Comparison of ENCODE assay signal across 20 cellular contexts in genomic region chr11:61851128-61851899, GRCh38. TPM values are rescaled to one million over a fixed set of nuclear protein-coding genes. Genes with fewer than 3 reads are reported as not detected.
A peak's percentile ranks its signal among the peaks of the same experiment; 100 is the strongest.
DNase-seq lines count a peak whose midpoint lies in the region; ATAC-seq, FAIRE-seq and TF ChIP-seq lines count a peak whose summit lies in the region.
"Had no signal": no experiment of that assay in that cellular context is flagged by ENCODE, and none has a peak within 500 bp of the region (broad histone marks: within the 10 kb centered on the region; RNA-seq: fewer than 3 reads in every experiment).

No MANE protein-coding gene starts in this region.

- no peaks in the 10 kb centered on the region for H3K27me3 Mint-ChIP-seq in progenitor cell of endocrine pancreas

- TF ChIP-seq RAD21 in K562 (CRISPR knock-in tag; conservative IDR thresholded peaks at IDR 0.05 in 1 of 2, IDR thresholded peaks at IDR 0.05 in 1 of 2) = no peak

- no peak overlapping the region for H3K27ac Mint-ChIP-seq in progenitor cell of endocrine pancreas

- in situ Hi-C loops in K562 (cut with MboI) = no loop called here

- H3K4me1 Mint-ChIP-seq in progenitor cell of endocrine pancreas (ENCODE audit: low read depth) = no peaks in the 10 kb centered on the region

- BruUV-seq in A673 (replicated peaks; lab: Mats Ljungman, UMichigan) = no TSS peak
- no TSS peak for BruUV-seq in K562 (replicated peaks; lab: Mats Ljungman, UMichigan)

- H3K4me1 ChIP-seq in A673 (ENCODE audit: insufficient read depth, low read length, poor library complexity, severe bottlenecking) (peaks cover 36% of the 10 kb centered on the region), K562 (replicated peaks in 1 of 2; ENCODE audit: control insufficient read depth in 2 of 2, insufficient read depth in 2 of 2, low read length in 2 of 2) (peaks cover 2 to 26% of the 10 kb centered on the region in 2 experiments; a peak in 4 of 5 replicates), heart right ventricle (peaks cover 5 to 36% (median 18%) of the 10 kb centered on the region in 9 donors)
- H3K4me1 ChIP-seq: left lung, SJCRH30 had no signal

- intact Hi-C loops in A673 (cut with micrococcal nuclease; ENCODE audit: unreplicated experiment) (no loop called here), K562 (cut with micrococcal nuclease) (no loop called here), heart right ventricle (cut with DNase I) (loop anchor here in 2 of 10 donors (5.0 kb wide), 1 partner anchor 34 kb away; the partner anchor contains the start of gene FADS1 (in 2 of the 2))

- no peak overlapping the region for H3K4me3 ChIP-seq in A673 (ENCODE audit: low read depth, low read length, poor library complexity, severe bottlenecking)
- no peak overlapping the region for H3K4me3 ChIP-seq in K562
- H3K4me3 ChIP-seq in heart right ventricle = peak overlapping the region in 1 of 10 donors; percentile 13
- H3K4me3 ChIP-seq: BLaER1 treated with 17β-estradiol and CSF1 and Interleukin-3, amounts not matched to agents 10 nM and 100 nM; left lung; SJCRH30; smooth muscle cell had no signal

- 79% methylated on average over 24 of the region's 24 CpGs for WGBS in K562 (ENCODE audit: insufficient coverage, low coverage, missing lambda C conversion rate)
- WGBS in heart right ventricle, 2 donors = 37% methylated on average over 24 of the region's 24 CpGs

- FAIRE-seq in K562 (lab: Jason Lieb, UNC) = no peak
- FAIRE-seq in RCC 7860 (lab: Jason Lieb, UNC) = no peak
- FAIRE-seq: A204.1, D721Med had no signal

- ATAC-seq in K562 (no peak), heart right ventricle (peak; percentile 66 to 84 (median 74))
- ATAC-seq: activated CD4-positive, CD25-positive, alpha-beta regulatory T cell treated with anti-CD3 and anti-CD28 coated beads, Interleukin-2, amount 50 U/mL, for 24 hours; left lung had no signal

- no peaks in the 10 kb centered on the region for H3K9me1 ChIP-seq in K562 (ENCODE audit: control insufficient read depth, insufficient read depth, low read length)

- peaks cover 97% of the 10 kb centered on the region for H3K36me3 ChIP-seq in A673 (ENCODE audit: insufficient read depth, low read length, poor library complexity, severe bottlenecking)
- H3K36me3 ChIP-seq in K562 (ENCODE audit: control insufficient read depth, insufficient read depth, low read length) = peaks cover 5% of the 10 kb centered on the region; the same call in 1 of the 3 replicates
- H3K36me3 ChIP-seq in heart right ventricle = peaks cover 0 to 72% (median 10%) of the 10 kb centered on the region in 9 donors
- H3K36me3 ChIP-seq: SJCRH30 had no signal

- DNase-seq in A673 (ENCODE audit: low spot score) (no peak), K562 (ENCODE audit: extremely low read depth in 1 of 4, low spot score in 3 of 4) (no peak), heart right ventricle (peak in 1 of 2 donors; percentile 78), putamen (ENCODE audit: low spot score) (peak; percentile 58), RCC 7860 (ENCODE audit: low spot score) (no peak), progenitor cell of endocrine pancreas (ENCODE audit: low spot score, unreplicated experiment) (no peak)
- DNase-seq in activated naive CD4-positive, alpha-beta T cell (lab: John Stamatoyannopoulos, UW) = no peak
- DNase-seq in effector CD8-positive, alpha-beta T cell (lab: John Stamatoyannopoulos, UW) = no peak
- DNase-seq: KG1, left lung, NCI-H2029 treated with DMSO at 0.1 percent for 48 hours, NCI-H524 treated with DMSO at 0.1 percent for 48 hours, SJCRH30, trophoblast cell had no signal

- H3K4me2 ChIP-seq in K562 (ENCODE audit: insufficient read depth, low read length) = no peak overlapping the region
- H3K4me2 ChIP-seq: smooth muscle cell had no signal

- H3K27ac ChIP-seq in A673 (ENCODE audit: low read depth, low read length, poor library complexity, severe bottlenecking) = peak overlapping the region; percentile 89
- no peak overlapping the region for H3K27ac ChIP-seq in K562 (ENCODE audit: extremely low read depth, low read depth, low read length)
- peak overlapping the region; percentile 12 to 83 (median 70) for H3K27ac ChIP-seq in heart right ventricle
- H3K27ac ChIP-seq: left lung, SJCRH30 had no signal

- H3K4me3 Mint-ChIP-seq in progenitor cell of endocrine pancreas (ENCODE audit: low read depth) = no peak overlapping the region

- 0 out of 2 replicates have a peak, but pooled peaks have one; percentile 34 for TF ChIP-seq POLR2A in K562 (conservative IDR thresholded peaks at IDR 0.05)

- H3K36me3 Mint-ChIP-seq in progenitor cell of endocrine pancreas (ENCODE audit: insufficient read depth) = peaks cover 24% of the 10 kb centered on the region

- no peak for TF ChIP-seq EP300 in K562 (IDR thresholded peaks at IDR 0.05; ENCODE audit: low read length)

- CTCF ChIA-PET in A673 (lab: Charles Lee) = no interaction called here
- CTCF ChIA-PET in K562 (lab: Yijun Ruan, JAX; ENCODE audit: low intra/inter-chr PET ratio) = no interaction called here

- POLR2A ChIA-PET in A673 (lab: Charles Lee; ENCODE audit: low non-redundant PET) (interaction anchor here (0.7 kb wide), 1 partner anchor 252 kb away, joined by 3 read pairs; no protein-coding TSS in a partner anchor), K562 (lab: Yijun Ruan, JAX) (interaction anchor here (0.6 kb wide), 1 partner anchor 47 kb away, joined by 4 read pairs; no protein-coding TSS in a partner anchor)

- no peaks in the 10 kb centered on the region for H3K79me2 ChIP-seq in K562 (ENCODE audit: control insufficient read depth, insufficient read depth, low read length)

- no peaks in the 10 kb centered on the region for H4K20me1 ChIP-seq in K562 (replicated peaks; ENCODE audit: control insufficient read depth, insufficient read depth, low read length)

- no peak for TF ChIP-seq CTCF in A673 (conservative IDR thresholded peaks at IDR 0.05; ENCODE audit: low read depth, low read length)
- no peak for TF ChIP-seq CTCF in K562 (IDR thresholded peaks at IDR 0.05 in 2 of 3, conservative IDR thresholded peaks at IDR 0.05 in 1 of 3; ENCODE audit: insufficient read depth in 2 of 3, low read depth in 1 of 3, low read length in 3 of 3)
- TF ChIP-seq CTCF in heart right ventricle (IDR thresholded peaks at IDR 0.05) = no peak
- TF ChIP-seq CTCF in progenitor cell of endocrine pancreas (IDR thresholded peaks at IDR 0.05; ENCODE audit: unreplicated experiment) = no peak

- H3K9ac ChIP-seq in K562 (ENCODE audit: insufficient read depth in 1 of 2, low read depth in 2 of 2, low read length in 2 of 2) = peak overlapping the region in 1 of 2 experiments; percentile 75; a peak in 2 of 4 replicates
- H3K9ac ChIP-seq: BLaER1 treated with 17β-estradiol and CSF1 and Interleukin-3, amounts not matched to agents 10 nM and 100 nM had no signal

- H2AFZ ChIP-seq in K562 (ENCODE audit: low read depth, low read length) = peak overlapping the region; percentile 36; the same call in 1 of the 2 replicates

- no peaks in the 10 kb centered on the region for H3K27me3 ChIP-seq in A673 (replicated peaks; ENCODE audit: insufficient read depth, low read depth, low read length, poor library complexity)
- H3K27me3 ChIP-seq in K562 (ENCODE audit: control insufficient read depth in 2 of 2, insufficient read depth in 2 of 2, low read length in 2 of 2) = no peaks in the 10 kb centered on the region
- no peaks in the 10 kb centered on the region for H3K27me3 ChIP-seq in heart right ventricle
- H3K27me3 ChIP-seq: BLaER1 treated with 17β-estradiol and CSF1 and Interleukin-3, amounts not matched to agents 10 nM and 100 nM; left lung; SJCRH30 had no signal

- H3K9me3 Mint-ChIP-seq in progenitor cell of endocrine pancreas (ENCODE audit: low read depth) = no peaks in the 10 kb centered on the region

- no peaks in the 10 kb centered on the region for H3K9me3 ChIP-seq in A673 (ENCODE audit: low read depth, low read length, poor library complexity, severe bottlenecking)
- no peaks in the 10 kb centered on the region for H3K9me3 ChIP-seq in K562 (replicated peaks; ENCODE audit: control insufficient read depth, insufficient read depth, low read depth, low read length)
- no peaks in the 10 kb centered on the region for H3K9me3 ChIP-seq in heart right ventricle
- H3K9me3 ChIP-seq: BLaER1 treated with 17β-estradiol and CSF1 and Interleukin-3, amounts not matched to agents 10 nM and 100 nM; left lung; SJCRH30 had no signal

RNA-seq across cellular contexts. Expression of gene FADS2, which starts 23.2 kb away (rescaled TPM):
- total RNA-seq in A673 (2021) (1,097 and 1,272 TPM in 2 replicates), K562 (2014; rRNA removed) (13.2 and 17.7 TPM in 2 replicates), K562 (2014; rRNA removed; fragmentation: Illumina TruSeq; extraction: Trizol) (14.5 and 16.2 TPM in 2 replicates), K562 (2015; rRNA removed; fragmentation: Illumina TruSeq; extraction: Trizol) (11.5 and 12.0 TPM in 2 replicates), K562 (2021) (28.6 and 30.4 TPM in 2 replicates), heart right ventricle (10 to 100 TPM; 15.1 to 37.0 (median 23.5) TPM), progenitor cell of endocrine pancreas (399 and 402 TPM in 2 replicates)
- 49.3 and 107 TPM in 2 replicates for total RNA-seq in K562 (2011; cell fraction: chromatin; rRNA removed; ENCODE audit: low replicate concordance)
- 68.6 and 70.4 TPM in 2 replicates for total RNA-seq in K562 (2011; cell fraction: nucleolus; rRNA removed)
- 66.5 and 86.0 TPM in 2 replicates for total RNA-seq in K562 (2011; cell fraction: nucleoplasm; rRNA removed)
- polyA plus RNA-seq in K562 (2011; rRNA removed) (42.8 and 57.1 TPM in 2 replicates), K562 (2014; fragmentation: Illumina TruSeq; extraction: Trizol) (33.9 and 39.7 TPM in 2 replicates), K562 (2014; fragmentation: Nextera tagmentation; extraction: Ambion mirVana) (1 to 10 TPM; 2.9 to 5.3 TPM), K562 (2014; rRNA removed) (23.9 and 27.2 TPM in 2 replicates), heart right ventricle (10 to 100 TPM; 12.2 to 31.6 TPM)
- 45.6 and 51.9 TPM in 2 replicates for polyA plus RNA-seq in K562 (2011; cell fraction: cytosol; rRNA removed)
- 34.1 and 48.4 TPM in 2 replicates for polyA plus RNA-seq in K562 (2011; cell fraction: nucleus; rRNA removed)
- polyA plus RNA-seq in K562 (2012) = 27.8 and 43.6 TPM in 2 replicates
- polyA minus RNA-seq in K562 (2011; rRNA and poly(A)+ RNA removed) = 38.9 and 48.8 TPM in 2 replicates
- polyA minus RNA-seq in K562 (2011; cell fraction: cytosol; rRNA and poly(A)+ RNA removed) = 21.3 and 32.6 TPM in 2 replicates
- 10.5 and 15.2 TPM in 2 replicates for polyA minus RNA-seq in K562 (2011; cell fraction: nucleus; rRNA and poly(A)+ RNA removed)

RNA-seq across cellular contexts. Expression of gene FADS1, which starts 34.5 kb away (rescaled TPM):
- total RNA-seq in A673 (2021) = 442 and 490 TPM in 2 replicates
- 611 and 866 TPM in 2 replicates for total RNA-seq in K562 (2011; cell fraction: chromatin; rRNA removed; ENCODE audit: low replicate concordance)
- 866 and 894 TPM in 2 replicates for total RNA-seq in K562 (2011; cell fraction: nucleolus; rRNA removed)
- 825 and 959 TPM in 2 replicates for total RNA-seq in K562 (2011; cell fraction: nucleoplasm; rRNA removed)
- total RNA-seq in K562 (2014; rRNA removed) = 250 and 292 TPM in 2 replicates
- total RNA-seq in K562 (2014; rRNA removed; fragmentation: Illumina TruSeq; extraction: Trizol) = 367 and 390 TPM in 2 replicates
- total RNA-seq in K562 (2015; rRNA removed; fragmentation: Illumina TruSeq; extraction: Trizol) = 353 and 364 TPM in 2 replicates
- total RNA-seq in K562 (2021) = 378 and 411 TPM in 2 replicates
- polyA plus RNA-seq in K562 (2011; rRNA removed) = 747 and 864 TPM in 2 replicates
- 1,005 and 1,028 TPM in 2 replicates for polyA plus RNA-seq in K562 (2011; cell fraction: cytosol; rRNA removed)
- 277 and 375 TPM in 2 replicates for polyA plus RNA-seq in K562 (2011; cell fraction: nucleus; rRNA removed)
- polyA plus RNA-seq in K562 (2012) = 228 and 290 TPM in 2 replicates
- polyA plus RNA-seq in K562 (2014; fragmentation: Illumina TruSeq; extraction: Trizol) = 394 and 457 TPM in 2 replicates
- 100 to 1,000 TPM; 110 to 174 TPM for polyA plus RNA-seq in K562 (2014; fragmentation: Nextera tagmentation; extraction: Ambion mirVana)
- polyA plus RNA-seq in K562 (2014; rRNA removed) = 295 and 314 TPM in 2 replicates
- 571 and 760 TPM in 2 replicates for polyA minus RNA-seq in K562 (2011; rRNA and poly(A)+ RNA removed)
- 555 and 599 TPM in 2 replicates for polyA minus RNA-seq in K562 (2011; cell fraction: cytosol; rRNA and poly(A)+ RNA removed)
- 280 and 292 TPM in 2 replicates for polyA minus RNA-seq in K562 (2011; cell fraction: nucleus; rRNA and poly(A)+ RNA removed)
- 10 to 100 TPM; 16.4 to 37.4 (median 25.4) TPM for total RNA-seq in heart right ventricle
- 10 to 100 TPM; 13.8 to 35.2 TPM for polyA plus RNA-seq in heart right ventricle
- total RNA-seq in progenitor cell of endocrine pancreas = 114 and 121 TPM in 2 replicates
- total RNA-seq: OCI-LY7 had no signal

RNA-seq across cellular contexts. Expression of gene FADS3, which starts 40.0 kb away (rescaled TPM):
- total RNA-seq in A673 (2021) = 23.3 and 28.1 TPM in 2 replicates
- total RNA-seq in K562 (2011; cell fraction: chromatin; rRNA removed; ENCODE audit: low replicate concordance) = 196 and 689 TPM in 2 replicates
- total RNA-seq in K562 (2011; cell fraction: nucleolus; rRNA removed) = 626 and 786 TPM in 2 replicates
- total RNA-seq in K562 (2011; cell fraction: nucleoplasm; rRNA removed) = 287 and 362 TPM in 2 replicates
- 92.7 and 125 TPM in 2 replicates for total RNA-seq in K562 (2014; rRNA removed)
- 18.6 and 32.4 TPM in 2 replicates for total RNA-seq in K562 (2014; rRNA removed; fragmentation: Illumina TruSeq; extraction: Trizol)
- total RNA-seq in K562 (2015; rRNA removed; fragmentation: Illumina TruSeq; extraction: Trizol) = 55.1 and 55.3 TPM in 2 replicates
- 105 and 106 TPM in 2 replicates for total RNA-seq in K562 (2021)
- polyA plus RNA-seq in K562 (2011; rRNA removed) = 148 and 226 TPM in 2 replicates
- 155 and 315 TPM in 2 replicates for polyA plus RNA-seq in K562 (2011; cell fraction: cytosol; rRNA removed)
- polyA plus RNA-seq in K562 (2011; cell fraction: nucleus; rRNA removed) = 2,057 and 2,412 TPM in 2 replicates
- polyA plus RNA-seq in K562 (2012) = 65.8 and 82.0 TPM in 2 replicates
- 92.0 and 101 TPM in 2 replicates for polyA plus RNA-seq in K562 (2014; fragmentation: Illumina TruSeq; extraction: Trizol)
- 1 to 10 TPM in 1 of 2 experiments, under 1 TPM in 1; 0.97 to 3.3 TPM for polyA plus RNA-seq in K562 (2014; fragmentation: Nextera tagmentation; extraction: Ambion mirVana)
- 133 and 139 TPM in 2 replicates for polyA plus RNA-seq in K562 (2014; rRNA removed)
- polyA minus RNA-seq in K562 (2011; rRNA and poly(A)+ RNA removed) = 33.8 and 64.4 TPM in 2 replicates
- 109 and 120 TPM in 2 replicates for polyA minus RNA-seq in K562 (2011; cell fraction: cytosol; rRNA and poly(A)+ RNA removed)
- polyA minus RNA-seq in K562 (2011; cell fraction: nucleus; rRNA and poly(A)+ RNA removed) = 200 TPM in 2 replicates
- total RNA-seq in heart right ventricle = 100 to 1,000 TPM in 1 of 10 donors, 10 to 100 TPM in 9; 54.9 to 119 (median 71.1) TPM
- polyA plus RNA-seq in heart right ventricle = 100 to 1,000 TPM; 119 to 217 TPM
- total RNA-seq in progenitor cell of endocrine pancreas = 21.2 and 23.7 TPM in 2 replicates

RNA-seq across cellular contexts. Expression of gene FEN1, which starts 58.6 kb away (rescaled TPM):
- total RNA-seq in A673 (2021) = 140 and 152 TPM in 2 replicates
- total RNA-seq in K562 (2011; cell fraction: chromatin; rRNA removed; ENCODE audit: low replicate concordance) = 27.9 and 42.4 TPM in 2 replicates
- 50.0 and 60.9 TPM in 2 replicates for total RNA-seq in K562 (2011; cell fraction: nucleolus; rRNA removed)
- total RNA-seq in K562 (2011; cell fraction: nucleoplasm; rRNA removed) = 37.0 and 43.3 TPM in 2 replicates
- total RNA-seq in K562 (2014; rRNA removed) = 156 and 172 TPM in 2 replicates
- total RNA-seq in K562 (2014; rRNA removed; fragmentation: Illumina TruSeq; extraction: Trizol) = 130 and 137 TPM in 2 replicates
- 150 and 154 TPM in 2 replicates for total RNA-seq in K562 (2015; rRNA removed; fragmentation: Illumina TruSeq; extraction: Trizol)
- 140 and 150 TPM in 2 replicates for total RNA-seq in K562 (2021)
- polyA plus RNA-seq in K562 (2011; rRNA removed) = 91.3 and 124 TPM in 2 replicates
- 83.9 and 106 TPM in 2 replicates for polyA plus RNA-seq in K562 (2011; cell fraction: cytosol; rRNA removed)
- 28.7 and 36.3 TPM in 2 replicates for polyA plus RNA-seq in K562 (2011; cell fraction: nucleus; rRNA removed)
- 122 and 124 TPM in 2 replicates for polyA plus RNA-seq in K562 (2012)
- 138 and 146 TPM in 2 replicates for polyA plus RNA-seq in K562 (2014; fragmentation: Illumina TruSeq; extraction: Trizol)
- 10 to 100 TPM; 58.1 to 86.8 TPM for polyA plus RNA-seq in K562 (2014; fragmentation: Nextera tagmentation; extraction: Ambion mirVana)
- 132 and 136 TPM in 2 replicates for polyA plus RNA-seq in K562 (2014; rRNA removed)
- polyA minus RNA-seq in K562 (2011; rRNA and poly(A)+ RNA removed) = 77.5 and 111 TPM in 2 replicates
- polyA minus RNA-seq in K562 (2011; cell fraction: cytosol; rRNA and poly(A)+ RNA removed) = 54.2 and 76.3 TPM in 2 replicates
- 29.8 and 34.1 TPM in 2 replicates for polyA minus RNA-seq in K562 (2011; cell fraction: nucleus; rRNA and poly(A)+ RNA removed)
- total RNA-seq in heart right ventricle = 1 to 10 TPM; 3.7 to 8.6 (median 6.2) TPM
- polyA plus RNA-seq in heart right ventricle = 1 to 10 TPM; 2.1 to 8.8 TPM
- total RNA-seq in progenitor cell of endocrine pancreas = 34.4 and 36.6 TPM in 2 replicates

RNA-seq across cellular contexts. Expression of gene TMEM258, which starts 58.9 kb away (rescaled TPM):
- 138 and 139 TPM in 2 replicates for total RNA-seq in A673 (2021)
- 88.0 and 142 TPM in 2 replicates for total RNA-seq in K562 (2011; cell fraction: chromatin; rRNA removed; ENCODE audit: low replicate concordance)
- total RNA-seq in K562 (2011; cell fraction: nucleolus; rRNA removed) = 195 and 216 TPM in 2 replicates
- 192 and 237 TPM in 2 replicates for total RNA-seq in K562 (2011; cell fraction: nucleoplasm; rRNA removed)
- 97.2 and 153 TPM in 2 replicates for total RNA-seq in K562 (2014; rRNA removed)
- 227 and 239 TPM in 2 replicates for total RNA-seq in K562 (2014; rRNA removed; fragmentation: Illumina TruSeq; extraction: Trizol)
- total RNA-seq in K562 (2015; rRNA removed; fragmentation: Illumina TruSeq; extraction: Trizol) = 221 and 231 TPM in 2 replicates
- 168 and 200 TPM in 2 replicates for total RNA-seq in K562 (2021)
- 630 and 713 TPM in 2 replicates for polyA plus RNA-seq in K562 (2011; rRNA removed)
- polyA plus RNA-seq in K562 (2011; cell fraction: cytosol; rRNA removed) = 728 and 1,027 TPM in 2 replicates
- 254 and 417 TPM in 2 replicates for polyA plus RNA-seq in K562 (2011; cell fraction: nucleus; rRNA removed)
- polyA plus RNA-seq in K562 (2012) = 426 and 696 TPM in 2 replicates
- polyA plus RNA-seq in K562 (2014; fragmentation: Illumina TruSeq; extraction: Trizol) = 213 and 256 TPM in 2 replicates
- 100 to 1,000 TPM; 794 to 856 TPM for polyA plus RNA-seq in K562 (2014; fragmentation: Nextera tagmentation; extraction: Ambion mirVana)
- polyA plus RNA-seq in K562 (2014; rRNA removed) = 199 and 268 TPM in 2 replicates
- 155 and 167 TPM in 2 replicates for polyA minus RNA-seq in K562 (2011; rRNA and poly(A)+ RNA removed)
- polyA minus RNA-seq in K562 (2011; cell fraction: cytosol; rRNA and poly(A)+ RNA removed) = 111 and 157 TPM in 2 replicates
- polyA minus RNA-seq in K562 (2011; cell fraction: nucleus; rRNA and poly(A)+ RNA removed) = 46.0 and 84.9 TPM in 2 replicates
- total RNA-seq in heart right ventricle = 100 to 1,000 TPM in 9 of 10 donors, 10 to 100 TPM in 1; 98.9 to 142 (median 109) TPM
- polyA plus RNA-seq in heart right ventricle = 100 to 1,000 TPM in 1 of 2 donors, 10 to 100 TPM in 1; 80.7 to 273 TPM
- 175 and 185 TPM in 2 replicates for total RNA-seq in progenitor cell of endocrine pancreas
